19 cellular contexts compared by ENCODE assay signal in the genomic region with DNA sequence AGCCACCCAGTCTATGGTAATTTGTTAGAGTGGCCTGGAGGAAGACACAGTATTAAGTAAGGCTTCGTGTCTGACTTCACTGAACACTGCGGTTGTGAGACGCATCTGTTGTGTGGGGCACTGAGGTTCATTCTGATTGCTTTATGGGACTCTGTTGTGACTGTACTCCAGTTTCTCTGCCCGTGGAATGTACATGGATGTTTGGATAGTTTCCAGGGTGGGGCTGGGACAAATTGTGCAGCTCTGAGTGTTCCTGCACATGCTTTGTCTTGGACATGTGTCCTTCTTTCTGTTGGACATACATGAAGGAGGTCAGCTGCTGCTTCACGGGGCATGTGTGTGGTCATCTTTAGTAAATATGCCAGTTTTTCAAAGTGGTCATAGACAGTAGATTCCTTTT. TPM values are rescaled to one million over a fixed set of nuclear protein-coding genes. Genes with fewer than 3 reads are reported as not detected.
DNase-seq lines count a peak whose midpoint lies in the region; ATAC-seq, FAIRE-seq and TF ChIP-seq lines count a peak whose summit lies in the region.
"Had no signal": no experiment of that assay in that cellular context is flagged by ENCODE, and none has a peak within 500 bp of the region (broad histone marks: within the 10 kb centered on the region; RNA-seq: fewer than 3 reads in every experiment).

No MANE protein-coding gene starts in this region.

- peaks cover 84 to 100% (median 99%) of the 10 kb centered on the region in 11 experiments for H4K20me1 ChIP-seq in BLaER1 treated with 17β-estradiol and CSF1 and Interleukin-3, amounts not matched to agents 10 nM and 100 nM

- peaks cover 0 to 20% (median 0%) of the 10 kb centered on the region in 11 experiments; a peak in 4 of 22 replicates for H3K36me3 ChIP-seq in BLaER1 treated with 17β-estradiol and CSF1 and Interleukin-3, amounts not matched to agents 10 nM and 100 nM

- H3K9ac ChIP-seq in BLaER1 treated with 17β-estradiol and CSF1 and Interleukin-3, amounts not matched to agents 10 nM and 100 nM = no peak overlapping the region; a peak in 1 of 22 replicates
- H3K9ac ChIP-seq: parathyroid adenoma had no signal

- peak overlapping the region; percentile 73 for H3K27ac Mint-ChIP-seq in HFFc6
- H3K27ac Mint-ChIP-seq in naive thymus-derived CD8-positive, alpha-beta T cell = peak overlapping the region in 9 of 10 donors; percentile 54 to 93 (median 76)
- H3K27ac Mint-ChIP-seq: endodermal cell, GM23338 had no signal

- peak overlapping the region in 7 of 11 experiments; percentile 10 to 93 (median 36); a peak in 7 of 22 replicates for H3K4me2 ChIP-seq in BLaER1 treated with 17β-estradiol and CSF1 and Interleukin-3, amounts not matched to agents 10 nM and 100 nM
- H3K4me2 ChIP-seq: GM23338 had no signal

- no peak for FAIRE-seq in D721Med (lab: Jason Lieb, UNC)
- FAIRE-seq: astrocyte had no signal

- H3K27me3 Mint-ChIP-seq in HFFc6 (ENCODE audit: insufficient read depth) = no peaks in the 10 kb centered on the region; the same call in 1 of the 2 replicates
- no peaks in the 10 kb centered on the region for H3K27me3 Mint-ChIP-seq in naive thymus-derived CD8-positive, alpha-beta T cell

- TF ChIP-seq CTCF in HFFc6 (IDR thresholded peaks at IDR 0.05) = no peak
- TF ChIP-seq CTCF in D721Med (IDR thresholded peaks at IDR 0.05; ENCODE audit: insufficient read depth, missing control alignments) = no peak

- H3K9me3 ChIP-seq in BLaER1 treated with 17β-estradiol and CSF1 and Interleukin-3, amounts not matched to agents 10 nM and 100 nM (replicated peaks in 1 of 11) = no peaks in the 10 kb centered on the region

- POLR2A ChIA-PET in naive thymus-derived CD8-positive, alpha-beta T cell (lab: Charles Lee) = interaction anchor here (1.5 kb wide), 1 partner anchor 86 kb away, joined by 6 read pairs; no protein-coding TSS in a partner anchor

- no peaks in the 10 kb centered on the region for H3K9me3 Mint-ChIP-seq in HFFc6
- H3K9me3 Mint-ChIP-seq in naive thymus-derived CD8-positive, alpha-beta T cell = no peaks in the 10 kb centered on the region
- H3K9me3 Mint-ChIP-seq: endodermal cell, GM23338 had no signal

- H3K27me3 ChIP-seq in BLaER1 treated with 17β-estradiol and CSF1 and Interleukin-3, amounts not matched to agents 10 nM and 100 nM = no peaks in the 10 kb centered on the region

- ATAC-seq in naive thymus-derived CD8-positive, alpha-beta T cell = no peak
- no peak for ATAC-seq in GM21447 (IDR thresholded peaks at IDR 0.05; ENCODE audit: unreplicated experiment)
- ATAC-seq: GM23338 had no signal

- H3K27ac ChIP-seq in BLaER1 treated with 17β-estradiol and CSF1 and Interleukin-3, amounts not matched to agents 10 nM and 100 nM = peak overlapping the region in 1 of 11 experiments; percentile 11; a peak in 1 of 22 replicates
- H3K27ac ChIP-seq: parathyroid adenoma had no signal

- DNase-seq in HFFc6 = peak; percentile 82
- DNase-seq in dedifferentiated amniotic fluid mesenchymal stem cell (ENCODE audit: extremely low spot score) = peak; percentile 18
- no peak for DNase-seq in naive thymus-derived CD8-positive, alpha-beta T cell
- no peak for DNase-seq in D341Med (ENCODE audit: low spot score)
- no peak for DNase-seq in DMS 273 (lab: John Stamatoyannopoulos, UW; ENCODE audit: unreplicated experiment)
- DNase-seq in D721Med (ENCODE audit: insufficient read length, low spot score) = no peak
- DNase-seq: activated T-cell treated with anti-CD3 and anti-CD28 coated beads for 4 hours; COR-L47; endodermal cell; hippocampal formation; NCI-H1048; NCI-H446 treated with DMSO at 0.1 percent for 48 hours; SIG-M5; stimulated activated naive CD4-positive, alpha-beta T cell treated with Interleukin-2 at 50 U/mL for 16 hours had no signal

- peaks cover 52% of the 10 kb centered on the region for H3K4me1 Mint-ChIP-seq in HFFc6 (ENCODE audit: low read depth)
- H3K4me1 Mint-ChIP-seq in naive thymus-derived CD8-positive, alpha-beta T cell = peaks cover 44 to 88% (median 81%) of the 10 kb centered on the region in 4 donors

- no peaks in the 10 kb centered on the region for H3K36me3 Mint-ChIP-seq in HFFc6 (ENCODE audit: low read depth)
- peaks cover 0 to 13% (median 2%) of the 10 kb centered on the region in 3 donors for H3K36me3 Mint-ChIP-seq in naive thymus-derived CD8-positive, alpha-beta T cell

- H3K4me3 ChIP-seq in BLaER1 treated with 17β-estradiol and CSF1 and Interleukin-3, amounts not matched to agents 10 nM and 100 nM = no peak overlapping the region
- H3K4me3 ChIP-seq: GM23338 had no signal

- H3K4me3 Mint-ChIP-seq in HFFc6 = peak overlapping the region; percentile 29; the same call in 1 of the 2 replicates
- H3K4me3 Mint-ChIP-seq in naive thymus-derived CD8-positive, alpha-beta T cell = peak overlapping the region in 1 of 10 donors; percentile 22
- H3K4me3 Mint-ChIP-seq: endodermal cell, GM23338 had no signal

- peaks cover 63 to 97% (median 88%) of the 10 kb centered on the region in 10 experiments for H3K4me1 ChIP-seq in BLaER1 treated with 17β-estradiol and CSF1 and Interleukin-3, amounts not matched to agents 10 nM and 100 nM
- H3K4me1 ChIP-seq: parathyroid adenoma had no signal

RNA-seq across cellular contexts. Expression of a gene that starts 58.5 kb away (rescaled TPM):
- total RNA-seq in HFFc6 (2021; fragmentation: NEBNext Ultra II Directional; extraction: Animal tissue kit (Norgen Biotek cat#: 25700)) = 100 to 1,000 TPM; 116 to 155 (median 143) TPM
- 10 to 100 TPM; 49.2 to 57.1 TPM for total RNA-seq in naive thymus-derived CD8-positive, alpha-beta T cell
- 10 to 100 TPM; 44.5 to 70.7 (median 60.9) TPM for polyA plus RNA-seq in naive thymus-derived CD8-positive, alpha-beta T cell

Comparison
In these comparisons a context has a peak if more than half of its experiments do, and no peak if none do; other contexts are left out.
1. DNase-seq: peak in HFFc6 (single experiment) and dedifferentiated amniotic fluid mesenchymal stem cell (single experiment); none in naive thymus-derived CD8-positive, alpha-beta T cell (0 of 10), D341Med (single experiment), DMS 273 (single experiment) and D721Med (single experiment).